ENCODE assay signal across 13 cellular contexts in the genomic region with DNA sequence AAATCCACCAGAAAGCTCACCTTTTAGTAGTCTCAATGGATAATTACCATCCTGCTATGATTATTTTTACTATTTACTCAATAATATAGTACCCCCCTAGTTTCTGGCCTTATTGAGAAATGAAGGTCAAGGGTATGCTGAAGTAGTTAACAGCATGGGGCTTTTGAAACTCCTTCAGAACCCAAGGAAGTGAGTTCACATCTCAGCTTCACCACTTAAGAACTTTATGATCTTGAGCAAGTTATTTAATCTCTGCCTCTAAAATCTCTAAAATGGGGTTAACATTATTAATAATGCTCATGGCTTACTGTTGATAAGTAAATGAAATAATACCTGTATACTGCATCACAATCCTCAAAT. TPM values are rescaled to one million over a fixed set of nuclear protein-coding genes. Genes with fewer than 3 reads are reported as not detected.
A peak's percentile ranks its signal among the peaks of the same experiment; 100 is the strongest.
DNase-seq lines count a peak whose midpoint lies in the region; ATAC-seq and TF ChIP-seq lines count a peak whose summit lies in the region.
"Had no signal": no experiment of that assay in that cellular context is flagged by ENCODE, and none has a peak within 500 bp of the region (broad histone marks: within the 10 kb centered on the region; RNA-seq: fewer than 3 reads in every experiment).

No MANE protein-coding gene starts in this region.

- peak overlapping the region; percentile 90 for H3K9ac ChIP-seq in Loucy (ENCODE audit: low read depth, low read length, poor library complexity, severe bottlenecking)

- peak overlapping the region; percentile 30 for H3K4me3 Mint-ChIP-seq in stimulated activated memory B cell treated with anti-CD40 and anti-IgM and Interleukin-4, amounts not matched to agents 10 μg/mL and 1 μg/mL and 100 μg/mL, for 72 hours

- no peaks in the 10 kb centered on the region for H3K27me3 ChIP-seq in Loucy (ENCODE audit: insufficient read depth, low read length, poor library complexity, severe bottlenecking)
- no peaks in the 10 kb centered on the region for H3K27me3 ChIP-seq in heart right ventricle
- H3K27me3 ChIP-seq: sigmoid colon, thyroid gland had no signal

- H3K27me3 Mint-ChIP-seq in stimulated activated memory B cell treated with anti-CD40 and anti-IgM and Interleukin-4, amounts not matched to agents 10 μg/mL and 1 μg/mL and 100 μg/mL, for 72 hours, result no peaks in the 10 kb centered on the region

- no peaks in the 10 kb centered on the region for H3K9me3 Mint-ChIP-seq in stimulated activated memory B cell treated with anti-CD40 and anti-IgM and Interleukin-4, amounts not matched to agents 10 μg/mL and 1 μg/mL and 100 μg/mL, for 72 hours

- H3F3A ChIP-seq in Loucy (ENCODE audit: low read depth), result 0 out of 2 replicates have a peak, but pooled peaks cover 9% of the 10 kb centered on the region

- peak overlapping the region; percentile 99 for H3K4me2 ChIP-seq in Loucy (ENCODE audit: low read depth, low read length, poor library complexity, severe bottlenecking)

- no peak overlapping the region for H2AFZ ChIP-seq in Loucy (ENCODE audit: low read length)

- 0 out of 2 replicates have a peak, but pooled peaks cover 6% of the 10 kb centered on the region for H3K36me3 ChIP-seq in Loucy (ENCODE audit: insufficient read depth, low read length)
- H3K36me3 ChIP-seq in mucosa of descending colon (ENCODE audit: low read depth), result no peaks in the 10 kb centered on the region
- H3K36me3 ChIP-seq in heart right ventricle, result peaks cover 0 to 40% (median 0%) of the 10 kb centered on the region in 9 donors
- H3K36me3 ChIP-seq: thyroid gland had no signal

- peaks cover 71% of the 10 kb centered on the region for H3K4me1 Mint-ChIP-seq in stimulated activated memory B cell treated with anti-CD40 and anti-IgM and Interleukin-4, amounts not matched to agents 10 μg/mL and 1 μg/mL and 100 μg/mL, for 72 hours

- H4K20me1 ChIP-seq in Loucy (ENCODE audit: insufficient read depth, low read length, poor library complexity, severe bottlenecking), result peaks cover 91% of the 10 kb centered on the region

- H3K9me2 ChIP-seq in Loucy (replicated peaks; ENCODE audit: low read depth, low read length), result no peaks in the 10 kb centered on the region

- peak overlapping the region; percentile 48 for H3K27ac Mint-ChIP-seq in stimulated activated memory B cell treated with anti-CD40 and anti-IgM and Interleukin-4, amounts not matched to agents 10 μg/mL and 1 μg/mL and 100 μg/mL, for 72 hours

- no peaks in the 10 kb centered on the region for H3K9me3 ChIP-seq in Loucy (ENCODE audit: insufficient read depth, low read depth, low read length)
- H3K9me3 ChIP-seq in mucosa of descending colon, result no peaks in the 10 kb centered on the region
- H3K9me3 ChIP-seq in heart right ventricle, result no peaks in the 10 kb centered on the region
- H3K9me3 ChIP-seq: sigmoid colon, thyroid gland had no signal

- intact Hi-C loops in mucosa of descending colon (cut with DNase I, micrococcal nuclease) (no loop called here), heart right ventricle (cut with DNase I) (loop anchor here in 2 of 10 donors (5.0 to 10.0 kb wide), 2 partner anchors 39 to 307 kb away; a partner anchor contains a TSS)

- H3K4me1 ChIP-seq in Loucy (ENCODE audit: insufficient read depth, low read length, poor library complexity, severe bottlenecking) (peaks cover 78% of the 10 kb centered on the region), mucosa of descending colon (ENCODE audit: low read depth) (peaks cover 11% of the 10 kb centered on the region), heart right ventricle (peaks cover 3 to 83% (median 48%) of the 10 kb centered on the region in 9 donors)

- peak overlapping the region; percentile 97 for H3K4me3 ChIP-seq in Loucy (ENCODE audit: low read length, poor library complexity, severe bottlenecking)
- no peak overlapping the region for H3K4me3 ChIP-seq in mucosa of descending colon
- no peak overlapping the region for H3K4me3 ChIP-seq in heart right ventricle
- H3K4me3 ChIP-seq: sigmoid colon, thyroid gland had no signal

- peak; percentile 3 for ATAC-seq in HG02870 (IDR thresholded peaks at IDR 0.05; ENCODE audit: unreplicated experiment)
- ATAC-seq in stimulated activated memory B cell treated with anti-CD40 and anti-IgM and Interleukin-4, amounts not matched to agents 10 μg/mL and 1 μg/mL and 100 μg/mL, for 72 hours, result peak; percentile 21
- no peak for ATAC-seq in mucosa of descending colon
- no peak for ATAC-seq in heart right ventricle
- ATAC-seq: Panc1 had no signal

- peak; percentile 72 for DNase-seq in SKM-1 treated with dmso at 0.1 percent for 144 hours (lab: John Stamatoyannopoulos, UW; ENCODE audit: unreplicated experiment)
- DNase-seq in SKM-1 (lab: John Stamatoyannopoulos, UW; ENCODE audit: unreplicated experiment), result no peak
- DNase-seq in mucosa of descending colon, result no peak
- no peak for DNase-seq in HT-29 (ENCODE audit: low spot score)
- DNase-seq in heart right ventricle, result no peak
- DNase-seq: foreskin melanocyte, IMR-90, sigmoid colon, thyroid gland had no signal

- peak overlapping the region in 1 of 10 donors; percentile 77 for H3K27ac ChIP-seq in heart right ventricle
- H3K27ac ChIP-seq: sigmoid colon, thyroid gland had no signal

- peaks cover 32% of the 10 kb centered on the region for H3K36me3 Mint-ChIP-seq in stimulated activated memory B cell treated with anti-CD40 and anti-IgM and Interleukin-4, amounts not matched to agents 10 μg/mL and 1 μg/mL and 100 μg/mL, for 72 hours

- TF ChIP-seq CTCF in Loucy (conservative IDR thresholded peaks at IDR 0.05; ENCODE audit: low read length) (no peak), mucosa of descending colon (IDR thresholded peaks at IDR 0.05) (no peak), heart right ventricle (IDR thresholded peaks at IDR 0.05) (no peak)

- H3K79me2 ChIP-seq in Loucy (ENCODE audit: insufficient read depth, low read length), result peaks cover 92% of the 10 kb centered on the region

RNA-seq across cellular contexts. Expression of a gene that starts 5.8 kb away (rescaled TPM):
- total RNA-seq in mucosa of descending colon, result 10 to 100 TPM; 93.1 to 97.9 (median 97.0) TPM
- 67.9 and 74.3 TPM in 2 replicates for total RNA-seq in HT-29 (2014; rRNA removed; shearing (Covaris generic))
- total RNA-seq in heart right ventricle, result 100 to 1,000 TPM in 2 of 10 donors, 10 to 100 TPM in 8; 63.3 to 107 (median 84.7) TPM
- 10 to 100 TPM; 15.7 to 47.5 TPM for polyA plus RNA-seq in heart right ventricle

Comparison
In these comparisons a context has a peak if more than half of its experiments do, and no peak if none do; other contexts are left out.
1. ATAC-seq: peak in HG02870 (single experiment) and stimulated activated memory B cell treated with anti-CD40 and anti-IgM and Interleukin-4, amounts not matched to agents 10 μg/mL and 1 μg/mL and 100 μg/mL, for 72 hours (single experiment); none in mucosa of descending colon (single experiment) and heart right ventricle (0 of 8).